ENCODE assay signal across 15 cellular contexts in the genomic region with DNA sequence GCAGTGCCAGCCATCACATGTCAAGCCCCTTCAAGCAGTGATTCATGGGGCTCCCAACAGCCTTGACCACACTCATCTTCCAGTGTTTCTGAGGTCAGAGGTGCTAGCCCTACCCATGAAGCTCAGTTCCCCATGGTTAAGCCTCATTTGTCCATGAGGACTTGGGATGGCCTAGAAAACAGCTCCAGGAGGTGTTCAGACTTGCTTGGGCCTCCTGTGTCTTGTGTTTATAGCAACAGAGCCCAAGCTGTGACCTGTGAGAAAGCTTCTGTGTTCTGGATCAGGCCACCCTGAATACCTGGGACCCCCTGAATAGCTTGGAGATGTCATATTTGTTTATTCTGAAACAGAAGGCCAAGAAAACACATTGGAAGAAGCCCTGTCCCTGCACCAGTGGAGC. TPM values are rescaled to one million over a fixed set of nuclear protein-coding genes. Genes with fewer than 3 reads are reported as not detected.
"Had no signal": no experiment of that assay in that cellular context is flagged by ENCODE, and none has a peak within 500 bp of the region (broad histone marks: within the 10 kb centered on the region; RNA-seq: fewer than 3 reads in every experiment).

No MANE protein-coding gene starts in this region.

- H3K4me1 Mint-ChIP-seq: activated CD4-positive, alpha-beta T cell treated with anti-CD3 and anti-CD28 coated beads, Interleukin-2, amount 10 ng/mL, durations not matched to agents 7 days and 5 days; memory B cell; nephron; stimulated activated naive CD8-positive, alpha-beta T cell treated with anti-CD3 and anti-CD28 coated beads, Interleukin-15, amount 100 ng/mL, for 72 hours had no signal

- H3K4me1 ChIP-seq: left ventricle myocardium inferior, psoas muscle had no signal

- H3K36me3 ChIP-seq: left ventricle myocardium inferior, thoracic aorta had no signal

- H3K4me3 ChIP-seq: left ventricle myocardium inferior, psoas muscle, thoracic aorta had no signal

- H3K9me3 Mint-ChIP-seq: activated CD4-positive, alpha-beta T cell treated with anti-CD3 and anti-CD28 coated beads, Interleukin-2, amount 10 ng/mL, durations not matched to agents 7 days and 5 days; activated naive CD8-positive, alpha-beta T cell treated with anti-CD3 and anti-CD28 coated beads, Interleukin-2, amount 10 ng/mL, durations not matched to agents 7 days and 5 days; activated T-helper 1 cell treated with anti-CD3 and anti-CD28 coated beads, Interleukin-12 subunit alpha, Interleukin-12 subunit beta, Interleukin-2, Interleukin-4 antibody, amounts not matched to agents 30 ng/mL and 10 ng/mL and 1 ng/mL, durations not matched to agents 14 hours and 24 hours and 36 hours; memory B cell; nephron; stimulated activated naive CD8-positive, alpha-beta T cell treated with anti-CD3 and anti-CD28 coated beads, Interleukin-15, amount 100 ng/mL, for 72 hours had no signal

- H3K36me3 Mint-ChIP-seq: activated naive CD8-positive, alpha-beta T cell treated with anti-CD3 and anti-CD28 coated beads, Interleukin-2, amount 10 ng/mL, durations not matched to agents 7 days and 5 days; memory B cell had no signal

- DNase-seq: activated CD4-positive, alpha-beta T cell treated with anti-CD3 and anti-CD28 coated beads, Interleukin-2, amount 10 ng/mL, durations not matched to agents 7 days and 5 days; activated naive CD4-positive, alpha-beta T cell; activated naive CD8-positive, alpha-beta T cell treated with anti-CD3 and anti-CD28 coated beads, Interleukin-2, amount 10 ng/mL, durations not matched to agents 7 days and 5 days; hippocampal formation; left ventricle myocardium inferior; psoas muscle; stimulated activated CD4-positive, alpha-beta T cell treated with anti-CD3 and anti-CD28 coated beads, Interleukin-1b, Interleukin-23, amount 100 ng/mL, for 48 hours; stimulated activated naive CD8-positive, alpha-beta T cell treated with anti-CD3 and anti-CD28 coated beads, Interleukin-15, amount 100 ng/mL, for 72 hours; SW 1271 had no signal

- H3K27ac Mint-ChIP-seq: activated CD4-positive, alpha-beta T cell treated with anti-CD3 and anti-CD28 coated beads, Interleukin-2, amount 10 ng/mL, durations not matched to agents 7 days and 5 days; activated naive CD8-positive, alpha-beta T cell treated with anti-CD3 and anti-CD28 coated beads, Interleukin-2, amount 10 ng/mL, durations not matched to agents 7 days and 5 days; activated T-helper 1 cell treated with anti-CD3 and anti-CD28 coated beads, Interleukin-12 subunit alpha, Interleukin-12 subunit beta, Interleukin-2, Interleukin-4 antibody, amounts not matched to agents 30 ng/mL and 10 ng/mL and 1 ng/mL, durations not matched to agents 14 hours and 24 hours and 36 hours; memory B cell; nephron had no signal

- H3K4me3 Mint-ChIP-seq: activated CD4-positive, alpha-beta T cell treated with anti-CD3 and anti-CD28 coated beads, Interleukin-2, amount 10 ng/mL, durations not matched to agents 7 days and 5 days; activated naive CD8-positive, alpha-beta T cell treated with anti-CD3 and anti-CD28 coated beads, Interleukin-2, amount 10 ng/mL, durations not matched to agents 7 days and 5 days; activated T-helper 1 cell treated with anti-CD3 and anti-CD28 coated beads, Interleukin-12 subunit alpha, Interleukin-12 subunit beta, Interleukin-2, Interleukin-4 antibody, amounts not matched to agents 30 ng/mL and 10 ng/mL and 1 ng/mL, durations not matched to agents 14 hours and 24 hours and 36 hours; memory B cell; nephron; stimulated activated naive CD8-positive, alpha-beta T cell treated with anti-CD3 and anti-CD28 coated beads, Interleukin-15, amount 100 ng/mL, for 72 hours had no signal

- H3K9me3 ChIP-seq: left ventricle myocardium inferior, thoracic aorta had no signal

- H3K27ac ChIP-seq: left ventricle myocardium inferior, psoas muscle, thoracic aorta had no signal

- ATAC-seq: psoas muscle; sciatic nerve; stimulated activated naive CD8-positive, alpha-beta T cell treated with anti-CD3 and anti-CD28 coated beads, Interleukin-15, amount 100 ng/mL, for 72 hours had no signal

- H3K27me3 Mint-ChIP-seq: stimulated activated naive CD8-positive, alpha-beta T cell treated with anti-CD3 and anti-CD28 coated beads, Interleukin-15, amount 100 ng/mL, for 72 hours had no signal

RNA-seq across cellular contexts. Expression of gene LARP6, which starts 36.7 kb away (rescaled TPM):
- total RNA-seq: activated CD4-positive, alpha-beta T cell treated with anti-CD3 and anti-CD28 coated beads, Interleukin-2, amount 10 ng/mL, durations not matched to agents 7 days and 5 days; activated naive CD8-positive, alpha-beta T cell treated with anti-CD3 and anti-CD28 coated beads, Interleukin-2, amount 10 ng/mL, durations not matched to agents 7 days and 5 days; activated T-helper 1 cell treated with anti-CD3 and anti-CD28 coated beads, Interleukin-12 subunit alpha, Interleukin-12 subunit beta, Interleukin-2, Interleukin-4 antibody, amounts not matched to agents 30 ng/mL and 10 ng/mL and 1 ng/mL, durations not matched to agents 14 hours and 24 hours and 36 hours; T-helper 2 cell treated with Interferon-gamma antibody and Interleukin-4, amounts not matched to agents 100 ng/mL and 5 ng/mL, for 36 hours had no signal
